ENCODE assay signal across 8 cellular contexts in the genomic region with DNA sequence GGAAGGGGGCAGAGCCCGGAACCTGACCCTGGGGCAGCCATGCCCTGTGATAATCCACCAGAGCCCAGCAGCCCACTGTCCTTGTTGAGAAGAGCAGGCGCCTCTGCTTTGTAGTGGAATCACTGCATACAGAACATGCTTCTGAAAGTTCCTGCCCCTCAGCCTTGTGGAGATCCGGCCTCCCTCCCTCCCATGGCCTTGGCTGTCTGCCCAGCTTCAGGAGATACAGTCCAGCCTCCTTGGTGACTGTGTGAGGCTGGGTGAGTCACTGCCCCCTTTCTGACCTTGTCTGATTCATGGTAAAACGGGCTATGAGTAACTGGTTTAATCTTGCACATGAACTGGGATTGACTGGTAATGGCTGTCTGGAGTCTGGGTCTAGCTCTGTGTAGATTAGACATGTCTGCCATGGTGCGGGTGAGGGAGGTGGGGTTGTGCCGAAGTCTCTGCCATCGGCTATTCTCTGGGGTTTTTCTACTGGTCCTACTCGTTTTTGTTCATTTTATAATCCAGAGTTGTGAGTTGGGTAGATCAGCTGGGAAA.
DNase-seq lines count a peak whose midpoint lies in the region; ATAC-seq and TF ChIP-seq lines count a peak whose summit lies in the region.
"Not testable (repeated sequence)": the region's sequence is repeated elsewhere in the genome, so short reads cannot be mapped to it uniquely, and the experiment has no call there.

No MANE protein-coding gene starts in this region.

- H3K27me3 Mint-ChIP-seq in activated T-cell treated with anti-CD3 and anti-CD28 coated beads, Interleukin-2, amount 50 U/mL, for 72 hours (ENCODE audit: low read depth), result peaks cover 11% of the 10 kb centered on the region

- H3K27ac ChIP-seq in RWPE2 (ENCODE audit: poor library complexity, severe bottlenecking) (peak overlapping the region; percentile 44), left lung (peak overlapping the region in 1 of 2 donors; percentile 36)
- H3K27ac ChIP-seq in upper lobe of right lung, result not testable (repeated sequence)

- H3K4me1 Mint-ChIP-seq in activated T-cell treated with anti-CD3 and anti-CD28 coated beads, Interleukin-2, amount 50 U/mL, for 72 hours (ENCODE audit: low read depth), result not testable (repeated sequence)

- H3K36me3 ChIP-seq in RWPE2 (ENCODE audit: low read depth); left lung; skeletal muscle satellite cell (ENCODE audit: insufficient read depth, low read length); upper lobe of right lung: not testable (repeated sequence)

- not testable (repeated sequence) for H3K36me3 Mint-ChIP-seq in activated T-cell treated with anti-CD3 and anti-CD28 coated beads, Interleukin-2, amount 50 U/mL, for 72 hours (ENCODE audit: insufficient read depth in 2 of 2)

- TF ChIP-seq CTCF in RWPE2 (IDR thresholded peaks at IDR 0.05; ENCODE audit: poor library complexity, severe bottlenecking); left lung (IDR thresholded peaks at IDR 0.05); upper lobe of right lung (IDR thresholded peaks at IDR 0.05): not testable (repeated sequence)

- not testable (repeated sequence) for H3K27ac Mint-ChIP-seq in activated T-cell treated with anti-CD3 and anti-CD28 coated beads, Interleukin-2, amount 50 U/mL, for 72 hours

- H3K9me3 ChIP-seq in RWPE2 (ENCODE audit: severe bottlenecking); left lung; skeletal muscle satellite cell (replicated peaks; ENCODE audit: low read length); upper lobe of right lung: not testable (repeated sequence)

- peak; percentile 64 for ATAC-seq in RWPE2 (ENCODE audit: low read depth)
- ATAC-seq in activated T-cell treated with anti-CD3 and anti-CD28 coated beads, Interleukin-2, amount 50 U/mL, for 72 hours (replicated peaks in 1 of 2), result peak; percentile 97 to 98
- ATAC-seq in left lung, result peak; percentile 81
- ATAC-seq in upper lobe of right lung, result peak; percentile 87

- not testable (repeated sequence) for H3K27me3 ChIP-seq in RWPE2 (ENCODE audit: insufficient read depth, poor library complexity, severe bottlenecking); skeletal muscle satellite cell (ENCODE audit: control insufficient read depth, insufficient read depth, low read length); upper lobe of right lung
- H3K27me3 ChIP-seq in left lung, result peaks cover 0 to 28% of the 10 kb centered on the region in 2 donors

- H3K4me1 ChIP-seq in RWPE2 (ENCODE audit: insufficient read depth, poor library complexity, severe bottlenecking), result peaks cover 47% of the 10 kb centered on the region
- H3K4me1 ChIP-seq in left lung, result not testable (repeated sequence)
- peaks cover 58% of the 10 kb centered on the region for H3K4me1 ChIP-seq in skeletal muscle satellite cell (ENCODE audit: control insufficient read depth, insufficient read depth, low read length)
- peaks cover 14% of the 10 kb centered on the region for H3K4me1 ChIP-seq in upper lobe of right lung

- DNase-seq in EH (ENCODE audit: low read depth) (peak; percentile 99), HUDEP-2 (lab: John Stamatoyannopoulos, UW; ENCODE audit: unreplicated experiment in 76 of 76) (peak in 66 of 76 experiments; percentile 2 to 80 (median 46)), RWPE2 (ENCODE audit: low spot score) (peak; percentile 97), erythroblast (lab: John Stamatoyannopoulos, UW) (peak; percentile 56 to 80), left lung (peak; percentile 87 to 94), upper lobe of right lung (peak; percentile 89)
- peak; percentile 54 to 57 for DNase-seq in activated T-cell treated with anti-CD3 and anti-CD28 coated beads, Interleukin-2, amount 50 U/mL, for 72 hours

- not testable (repeated sequence) for H3K4me3 Mint-ChIP-seq in activated T-cell treated with anti-CD3 and anti-CD28 coated beads, Interleukin-2, amount 50 U/mL, for 72 hours

- H3K9me3 Mint-ChIP-seq in activated T-cell treated with anti-CD3 and anti-CD28 coated beads, Interleukin-2, amount 50 U/mL, for 72 hours, result not testable (repeated sequence)

- H3K9ac ChIP-seq in skeletal muscle satellite cell (ENCODE audit: low read depth, low read length), result peak overlapping the region; percentile 83

- peak overlapping the region; percentile 56 for H3K4me2 ChIP-seq in skeletal muscle satellite cell (ENCODE audit: low read length)

- intact Hi-C loops in left lung (cut with DNase I); upper lobe of right lung (cut with DNase I): not testable (repeated sequence)

- H3K4me3 ChIP-seq in RWPE2 (ENCODE audit: severe bottlenecking); left lung; skeletal muscle satellite cell (ENCODE audit: low read length); upper lobe of right lung: not testable (repeated sequence)

- not testable (repeated sequence) for TF ChIP-seq POLR2A in erythroblast (IDR thresholded peaks at IDR 0.05; ENCODE audit: low read length)

Comparison
In these comparisons a context has a peak if more than half of its experiments do, and no peak if none do; other contexts are left out.
1. DNase-seq: peak in every context shown above with its lines; median percentile 99 in EH; 97 in RWPE2; 90 in left lung; 89 in upper lobe of right lung; 68 in erythroblast; 56 in activated T-cell treated with anti-CD3 and anti-CD28 coated beads, Interleukin-2, amount 50 U/mL, for 72 hours; 46 in HUDEP-2.